Comparison of ENCODE assay signal across 17 cellular contexts in the genomic region with DNA sequence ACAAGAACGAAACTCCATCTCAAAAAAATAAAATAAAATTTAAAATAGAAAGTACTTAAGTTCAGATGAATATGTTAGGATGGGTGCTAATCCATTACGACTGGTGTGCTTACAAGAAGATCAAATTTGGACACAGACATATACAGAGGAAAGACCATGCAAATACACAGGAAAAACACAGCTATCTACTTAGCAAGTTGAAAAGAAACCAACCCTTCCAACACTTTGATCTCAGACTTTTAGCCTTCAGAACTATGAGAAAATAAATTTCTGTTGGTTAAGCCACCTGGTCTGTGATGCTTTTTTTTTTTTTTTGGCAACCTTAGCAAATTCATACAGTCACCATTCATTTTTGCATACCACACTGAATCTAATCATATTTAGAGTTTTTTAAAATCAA.
DNase-seq lines count a peak whose midpoint lies in the region; ATAC-seq and TF ChIP-seq lines count a peak whose summit lies in the region.
"Had no signal": no experiment of that assay in that cellular context is flagged by ENCODE, and none has a peak within 500 bp of the region (broad histone marks: within the 10 kb centered on the region; RNA-seq: fewer than 3 reads in every experiment).

No MANE protein-coding gene starts in this region.

- no peaks in the 10 kb centered on the region for H3K4me1 Mint-ChIP-seq in Caco-2 (ENCODE audit: low read depth, unreplicated experiment)
- H3K4me1 Mint-ChIP-seq: B cell had no signal

- BruUV-seq in Caco-2 (replicated peaks; lab: Mats Ljungman, UMichigan): TSS peak; percentile 14

- H3K36me3 ChIP-seq in Caco-2 (ENCODE audit: control insufficient read depth, insufficient read depth, low read length) (no peaks in the 10 kb centered on the region), Loucy (ENCODE audit: insufficient read depth, low read length) (no peaks in the 10 kb centered on the region)

- H3K79me2 ChIP-seq in Loucy (ENCODE audit: insufficient read depth, low read length): no peaks in the 10 kb centered on the region

- intact Hi-C loops in Caco-2 (cut with micrococcal nuclease; ENCODE audit: unreplicated experiment): no loop called here

- no peak for ATAC-seq in HG02763 (IDR thresholded peaks at IDR 0.05; ENCODE audit: unreplicated experiment)
- ATAC-seq: A549; CD8-positive, alpha-beta T cell had no signal

- H3K4me1 ChIP-seq in Caco-2 (no peaks in the 10 kb centered on the region), Loucy (ENCODE audit: insufficient read depth, low read length, poor library complexity, severe bottlenecking) (peaks cover 12% of the 10 kb centered on the region)
- H3K4me1 ChIP-seq: A549; BLaER1 treated with 17β-estradiol and CSF1 and Interleukin-3, amounts not matched to agents 10 nM and 100 nM had no signal

- CTCF ChIA-PET in Caco-2 (lab: Charles Lee): no interaction called here

- H3K9me3 Mint-ChIP-seq in Caco-2 (ENCODE audit: unreplicated experiment): no peaks in the 10 kb centered on the region

- TF ChIP-seq CTCF in Caco-2 (IDR thresholded peaks at IDR 0.05; ENCODE audit: insufficient read depth in 1 of 2, low read depth in 1 of 2, low read length in 1 of 2, severe bottlenecking in 1 of 2, unreplicated experiment in 1 of 2): no peak
- TF ChIP-seq CTCF in Loucy (conservative IDR thresholded peaks at IDR 0.05; ENCODE audit: low read length): no peak

- H3K4me3 Mint-ChIP-seq in Caco-2 (ENCODE audit: unreplicated experiment): no peak overlapping the region
- H3K4me3 Mint-ChIP-seq: B cell; CD4-positive, alpha-beta T cell; CD8-positive, alpha-beta T cell had no signal

- H4K20me1 ChIP-seq in Loucy (ENCODE audit: insufficient read depth, low read length, poor library complexity, severe bottlenecking): no peaks in the 10 kb centered on the region
- H4K20me1 ChIP-seq: BLaER1 treated with 17β-estradiol and CSF1 and Interleukin-3, amounts not matched to agents 10 nM and 100 nM had no signal

- H3F3A ChIP-seq in Loucy (ENCODE audit: low read depth): no peaks in the 10 kb centered on the region

- no peak overlapping the region for H3K9ac ChIP-seq in Loucy (ENCODE audit: low read depth, low read length, poor library complexity, severe bottlenecking)
- H3K9ac ChIP-seq: BLaER1 treated with 17β-estradiol and CSF1 and Interleukin-3, amounts not matched to agents 10 nM and 100 nM had no signal

- no peaks in the 10 kb centered on the region for H3K9me2 ChIP-seq in Loucy (replicated peaks; ENCODE audit: low read depth, low read length)

- H3K36me3 Mint-ChIP-seq in Caco-2 (ENCODE audit: insufficient read depth, unreplicated experiment): no peaks in the 10 kb centered on the region

- POLR2A ChIA-PET in Caco-2 (lab: Charles Lee): no interaction called here

- H3K27me3 Mint-ChIP-seq in Caco-2 (ENCODE audit: insufficient read depth, unreplicated experiment): no peaks in the 10 kb centered on the region
- H3K27me3 Mint-ChIP-seq: B cell; CD4-positive, alpha-beta T cell had no signal

- H3K9me3 ChIP-seq in Caco-2 (no peaks in the 10 kb centered on the region), Loucy (ENCODE audit: insufficient read depth, low read depth, low read length) (no peaks in the 10 kb centered on the region)
- H3K9me3 ChIP-seq: A549; BLaER1 treated with 17β-estradiol and CSF1 and Interleukin-3, amounts not matched to agents 10 nM and 100 nM had no signal

- H2AFZ ChIP-seq in Loucy (ENCODE audit: low read length): no peak overlapping the region

- peak overlapping the region; percentile 15 for H3K4me2 ChIP-seq in Loucy (ENCODE audit: low read depth, low read length, poor library complexity, severe bottlenecking)
- H3K4me2 ChIP-seq: A549; BLaER1 treated with 17β-estradiol and CSF1 and Interleukin-3, amounts not matched to agents 10 nM and 100 nM had no signal

- DNase-seq in Caco-2: no peak
- DNase-seq in Jurkat, Clone E6-1 (ENCODE audit: low read depth, low spot score): peak; percentile 87
- no peak for DNase-seq in activated naive CD4-positive, alpha-beta T cell (lab: John Stamatoyannopoulos, UW)
- no peak for DNase-seq in activated effector memory CD4-positive, alpha-beta T cell treated with Interleukin-2 at 50 U/mL for 16 hours
- DNase-seq: AML-193; CD4-positive, alpha-beta T cell; CD8-positive, alpha-beta T cell; DMS 273 treated with DMSO at 0.1 percent for 48 hours; DMS153; DMS53; DMS79; GF-D8 had no signal

- no peak overlapping the region for H3K27ac Mint-ChIP-seq in Caco-2 (ENCODE audit: unreplicated experiment)
- H3K27ac Mint-ChIP-seq: B cell; CD4-positive, alpha-beta T cell; CD8-positive, alpha-beta T cell had no signal

- H3K27me3 ChIP-seq in Caco-2 (replicated peaks; ENCODE audit: control insufficient read depth, insufficient read depth, low read length) (no peaks in the 10 kb centered on the region), Loucy (ENCODE audit: insufficient read depth, low read length, poor library complexity, severe bottlenecking) (no peaks in the 10 kb centered on the region)
- H3K27me3 ChIP-seq: BLaER1 treated with 17β-estradiol and CSF1 and Interleukin-3, amounts not matched to agents 10 nM and 100 nM had no signal

- H3K4me3 ChIP-seq in Caco-2 (ENCODE audit: low read depth, low read length) (no peak overlapping the region), Loucy (ENCODE audit: low read length, poor library complexity, severe bottlenecking) (no peak overlapping the region)
- H3K4me3 ChIP-seq in Jurkat, Clone E6-1 (ENCODE audit: low read length): no peak overlapping the region
- H3K4me3 ChIP-seq: A549; BLaER1 treated with 17β-estradiol and CSF1 and Interleukin-3, amounts not matched to agents 10 nM and 100 nM had no signal
